Comparison of ENCODE assay signal across 1 cellular context in genomic region chr5:39076757-39077475, GRCh38.
TF ChIP-seq lines count a peak whose summit lies in the region.

No MANE protein-coding gene starts in this region.

TF ChIP-seq in HEK293, 187 proteins besides CTCF, POLR2A, EP300 and RAD21 (continued from another document):
- TF ChIP-seq ZNF521 (tag by site-specific recombination; IDR thresholded peaks at IDR 0.05) = no peak
- TF ChIP-seq ZNF324 (tag by site-specific recombination; IDR thresholded peaks at IDR 0.05) = no peak
- no peak for TF ChIP-seq ZNF2 (tag by site-specific recombination; IDR thresholded peaks at IDR 0.05)
- TF ChIP-seq PRDM1 (tag by site-specific recombination; IDR thresholded peaks at IDR 0.05) = 0 out of 2 replicates have a peak, but pooled peaks have one; percentile 21
- TF ChIP-seq GLI2 (tag by site-specific recombination; IDR thresholded peaks at IDR 0.05; ENCODE audit: borderline replicate concordance, low read depth) = no peak
- TF ChIP-seq ZBTB20 (tag by site-specific recombination; IDR thresholded peaks at IDR 0.05) = no peak
- TF ChIP-seq ZNF274 (IDR thresholded peaks at IDR 0.05; ENCODE audit: low read length) = no peak
- no peak for TF ChIP-seq ZNF274 (tag by site-specific recombination; IDR thresholded peaks at IDR 0.05; ENCODE audit: borderline replicate concordance)
- no peak for TF ChIP-seq ZNF549 (tag by site-specific recombination; IDR thresholded peaks at IDR 0.05)
- no peak for TF ChIP-seq HOXA7 (CRISPR knock-in tag; IDR thresholded peaks at IDR 0.05; ENCODE audit: borderline replicate concordance)
